Comparison of ENCODE assay signal across 13 cellular contexts in the genomic region with DNA sequence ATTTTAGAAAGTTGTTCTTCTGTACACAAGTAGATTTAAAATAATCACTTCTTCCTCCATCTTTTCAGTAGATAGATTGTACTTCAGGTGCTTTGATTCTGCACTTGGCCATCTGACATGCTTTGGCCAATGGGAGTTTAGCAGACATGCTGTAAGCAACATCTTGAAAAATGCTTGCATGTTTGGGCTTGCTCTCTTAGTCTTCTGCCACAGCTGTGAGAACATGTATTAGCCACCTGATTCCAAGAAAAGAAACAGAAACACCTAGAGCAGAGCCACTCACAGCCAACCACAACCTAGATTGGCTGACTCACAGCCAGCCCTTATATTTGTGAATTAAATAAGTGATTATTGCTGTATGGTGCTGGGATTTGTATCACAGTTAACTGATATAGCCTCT.
DNase-seq lines count a peak whose midpoint lies in the region; ATAC-seq and TF ChIP-seq lines count a peak whose summit lies in the region.
"Had no signal": no experiment of that assay in that cellular context is flagged by ENCODE, and none has a peak within 500 bp of the region (broad histone marks: within the 10 kb centered on the region; RNA-seq: fewer than 3 reads in every experiment).

No MANE protein-coding gene starts in this region.

- POLR2A ChIA-PET in SK-N-SH (lab: Yijun Ruan, JAX) = no interaction called here

- no peaks in the 10 kb centered on the region for H3K9me2 ChIP-seq in SK-N-SH

- no peak overlapping the region for H3K4me3 ChIP-seq in SK-N-SH (ENCODE audit: low read depth in 2 of 2, low read length in 1 of 2)
- H3K4me3 ChIP-seq: suprapubic skin had no signal

- CTCF ChIA-PET in SK-N-SH (lab: Yijun Ruan, JAX) = no interaction called here

- no peaks in the 10 kb centered on the region for H3K4me1 ChIP-seq in SK-N-SH (ENCODE audit: control insufficient read depth in 1 of 2, insufficient read depth in 2 of 2, low read depth in 1 of 2, low read length in 1 of 2)
- H3K4me1 ChIP-seq: suprapubic skin had no signal

- H3K9me3 ChIP-seq in SK-N-SH = no peaks in the 10 kb centered on the region
- H3K9me3 ChIP-seq: suprapubic skin had no signal

- H3K79me2 ChIP-seq in SK-N-SH (ENCODE audit: insufficient read depth) = no peaks in the 10 kb centered on the region

- H3K27me3 ChIP-seq in SK-N-SH (ENCODE audit: insufficient read depth) = peaks cover 5% of the 10 kb centered on the region; the same call in 1 of the 2 replicates
- H3K27me3 ChIP-seq: brain microvascular endothelial cell, suprapubic skin had no signal

- no peaks in the 10 kb centered on the region for H3K36me3 ChIP-seq in SK-N-SH (replicated peaks in 1 of 2; ENCODE audit: control insufficient read depth in 1 of 2, insufficient read depth in 2 of 2, low read length in 1 of 2)
- H3K36me3 ChIP-seq: brain microvascular endothelial cell, suprapubic skin had no signal

- no peaks in the 10 kb centered on the region for H4K20me1 ChIP-seq in SK-N-SH (ENCODE audit: insufficient read depth)

- H3F3A ChIP-seq in SK-N-SH (replicated peaks; ENCODE audit: insufficient read depth) = no peaks in the 10 kb centered on the region

- no peak overlapping the region for H2AFZ ChIP-seq in SK-N-SH (ENCODE audit: low read depth)

- H3K27ac ChIP-seq in epithelial cell of prostate (no peak overlapping the region), SK-N-SH (ENCODE audit: low read depth in 2 of 2, low read length in 1 of 2) (no peak overlapping the region)
- H3K27ac ChIP-seq: brain microvascular endothelial cell, suprapubic skin, VCaP had no signal

- ATAC-seq in GM21737 (IDR thresholded peaks at IDR 0.05; ENCODE audit: unreplicated experiment) (peak; percentile 93), HG03432 (IDR thresholded peaks at IDR 0.05; ENCODE audit: unreplicated experiment) (peak; percentile 99)

- peak; percentile 14 for DNase-seq in activated CD4-positive, alpha-beta T cell treated with anti-CD3 and anti-CD28 coated beads for 48 hours
- DNase-seq in activated CD4-positive, alpha-beta T cell treated with anti-CD3 and anti-CD28 coated beads for 1 hour = no peak
- peak; percentile 93 for DNase-seq in epithelial cell of prostate (ENCODE audit: low read depth, low spot score)
- no peak for DNase-seq in activated effector memory CD4-positive, alpha-beta T cell treated with anti-CD3 and anti-CD28 coated beads, Interleukin-2, amount 50 U/mL, for 16 hours
- DNase-seq in SK-N-SH = no peak
- no peak for DNase-seq in foreskin melanocyte
- DNase-seq: brain microvascular endothelial cell; NK-92 treated with Interleukin-12 subunit alpha and Interleukin-12 subunit beta, amount 100 ng/mL, for 24 hours; stimulated activated CD4-positive, alpha-beta T cell treated with anti-CD3 and anti-CD28 coated beads, Interleukin-12 subunit alpha, Interleukin-12 subunit beta, amount 100 ng/mL, for 4 hours had no signal

- TF ChIP-seq RAD21 in SK-N-SH (IDR thresholded peaks at IDR 0.05; ENCODE audit: low read length) = no peak

- H3K4me2 ChIP-seq in SK-N-SH = no peak overlapping the region

- TF ChIP-seq EP300 in SK-N-SH (IDR thresholded peaks at IDR 0.05; ENCODE audit: borderline replicate concordance in 1 of 2, low read depth in 1 of 2, low read length in 1 of 2) = no peak

- no peak for TF ChIP-seq CTCF in SK-N-SH (IDR thresholded peaks at IDR 0.05)

- H3K9ac ChIP-seq in SK-N-SH = no peak overlapping the region

TF ChIP-seq in SK-N-SH, 30 proteins besides CTCF, POLR2A, EP300 and RAD21:
- TF ChIP-seq GATA2 (CRISPR knock-in tag; IDR thresholded peaks at IDR 0.05) (no peak), SMC3 (IDR thresholded peaks at IDR 0.05; ENCODE audit: low read depth, low read length) (no peak), YY1 (IDR thresholded peaks at IDR 0.05; ENCODE audit: low read depth) (no peak), SIN3A (IDR thresholded peaks at IDR 0.05; ENCODE audit: borderline replicate concordance, low read depth, low read length) (no peak), RXRA (IDR thresholded peaks at IDR 0.05; ENCODE audit: borderline replicate concordance, low read depth) (no peak), RCOR1 (IDR thresholded peaks at IDR 0.05; ENCODE audit: low read length) (no peak), NFIC (IDR thresholded peaks at IDR 0.05; ENCODE audit: borderline replicate concordance) (no peak), CHD2 (IDR thresholded peaks at IDR 0.05; ENCODE audit: low read length, partially characterized antibody) (no peak), MEF2A (IDR thresholded peaks at IDR 0.05; ENCODE audit: borderline replicate concordance, low read depth) (no peak), MXI1 (IDR thresholded peaks at IDR 0.05; ENCODE audit: low read depth, low read length) (no peak), NRF1 (IDR thresholded peaks at IDR 0.05; ENCODE audit: low read depth, low read length) (no peak)
- TF ChIP-seq, protein P1, sequence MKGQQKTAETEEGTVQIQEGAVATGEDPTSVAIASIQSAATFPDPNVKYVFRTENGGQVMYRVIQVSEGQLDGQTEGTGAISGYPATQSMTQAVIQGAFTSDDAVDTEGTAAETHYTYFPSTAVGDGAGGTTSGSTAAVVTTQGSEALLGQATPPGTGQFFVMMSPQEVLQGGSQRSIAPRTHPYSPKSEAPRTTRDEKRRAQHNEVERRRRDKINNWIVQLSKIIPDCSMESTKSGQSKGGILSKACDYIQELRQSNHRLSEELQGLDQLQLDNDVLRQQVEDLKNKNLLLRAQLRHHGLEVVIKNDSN (IDR thresholded peaks at IDR 0.05; ENCODE audit: borderline replicate concordance, low read depth) = no peak
- TF ChIP-seq, protein P2, sequence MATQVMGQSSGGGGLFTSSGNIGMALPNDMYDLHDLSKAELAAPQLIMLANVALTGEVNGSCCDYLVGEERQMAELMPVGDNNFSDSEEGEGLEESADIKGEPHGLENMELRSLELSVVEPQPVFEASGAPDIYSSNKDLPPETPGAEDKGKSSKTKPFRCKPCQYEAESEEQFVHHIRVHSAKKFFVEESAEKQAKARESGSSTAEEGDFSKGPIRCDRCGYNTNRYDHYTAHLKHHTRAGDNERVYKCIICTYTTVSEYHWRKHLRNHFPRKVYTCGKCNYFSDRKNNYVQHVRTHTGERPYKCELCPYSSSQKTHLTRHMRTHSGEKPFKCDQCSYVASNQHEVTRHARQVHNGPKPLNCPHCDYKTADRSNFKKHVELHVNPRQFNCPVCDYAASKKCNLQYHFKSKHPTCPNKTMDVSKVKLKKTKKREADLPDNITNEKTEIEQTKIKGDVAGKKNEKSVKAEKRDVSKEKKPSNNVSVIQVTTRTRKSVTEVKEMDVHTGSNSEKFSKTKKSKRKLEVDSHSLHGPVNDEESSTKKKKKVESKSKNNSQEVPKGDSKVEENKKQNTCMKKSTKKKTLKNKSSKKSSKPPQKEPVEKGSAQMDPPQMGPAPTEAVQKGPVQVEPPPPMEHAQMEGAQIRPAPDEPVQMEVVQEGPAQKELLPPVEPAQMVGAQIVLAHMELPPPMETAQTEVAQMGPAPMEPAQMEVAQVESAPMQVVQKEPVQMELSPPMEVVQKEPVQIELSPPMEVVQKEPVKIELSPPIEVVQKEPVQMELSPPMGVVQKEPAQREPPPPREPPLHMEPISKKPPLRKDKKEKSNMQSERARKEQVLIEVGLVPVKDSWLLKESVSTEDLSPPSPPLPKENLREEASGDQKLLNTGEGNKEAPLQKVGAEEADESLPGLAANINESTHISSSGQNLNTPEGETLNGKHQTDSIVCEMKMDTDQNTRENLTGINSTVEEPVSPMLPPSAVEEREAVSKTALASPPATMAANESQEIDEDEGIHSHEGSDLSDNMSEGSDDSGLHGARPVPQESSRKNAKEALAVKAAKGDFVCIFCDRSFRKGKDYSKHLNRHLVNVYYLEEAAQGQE (IDR thresholded peaks at IDR 0.05; ENCODE audit: low read depth, low read length) = no peak
TF ChIP-seq in SK-N-SH: peak in this region for 0.

Comparison
In these comparisons a context has a peak if more than half of its experiments do, and no peak if none do; other contexts are left out.
1. DNase-seq: peak in activated CD4-positive, alpha-beta T cell treated with anti-CD3 and anti-CD28 coated beads for 48 hours (single experiment) and epithelial cell of prostate (single experiment); none in activated CD4-positive, alpha-beta T cell treated with anti-CD3 and anti-CD28 coated beads for 1 hour (single experiment), activated effector memory CD4-positive, alpha-beta T cell treated with anti-CD3 and anti-CD28 coated beads, Interleukin-2, amount 50 U/mL, for 16 hours (single experiment), SK-N-SH (single experiment) and foreskin melanocyte (single experiment).